Comparison of ENCODE assay signal across 18 cellular contexts in the genomic region with DNA sequence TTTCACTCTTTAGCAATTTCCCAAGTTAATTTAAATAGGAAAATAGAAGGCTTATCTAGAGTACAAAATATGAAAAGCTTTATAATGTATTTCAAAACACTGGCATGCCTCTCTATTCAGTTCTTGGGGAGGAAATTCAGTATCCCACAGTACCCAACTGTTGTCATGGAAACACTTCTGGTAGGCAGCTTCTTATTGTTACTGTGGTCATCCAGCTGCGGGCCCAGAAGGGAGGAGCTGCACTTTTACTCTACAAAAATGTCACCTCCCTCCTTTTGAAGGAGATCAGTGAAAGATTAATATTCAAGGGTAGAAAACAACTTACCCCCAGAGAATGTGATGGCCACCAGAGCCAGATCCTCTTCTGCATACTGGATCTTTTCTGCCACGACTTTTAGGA.
A peak's percentile ranks its signal among the peaks of the same experiment; 100 is the strongest.
DNase-seq lines count a peak whose midpoint lies in the region; ATAC-seq and TF ChIP-seq lines count a peak whose summit lies in the region.
"Had no signal": no experiment of that assay in that cellular context is flagged by ENCODE, and none has a peak within 500 bp of the region (broad histone marks: within the 10 kb centered on the region; RNA-seq: fewer than 3 reads in every experiment).

No MANE protein-coding gene starts in this region.

- intact Hi-C loops in MCF 10A (cut with micrococcal nuclease): no loop called here

- no TSS peak for BruUV-seq in MCF 10A (replicated peaks; lab: Mats Ljungman, UMichigan)

- no peak overlapping the region for H3K27ac Mint-ChIP-seq in MCF 10A (ENCODE audit: low read depth, unreplicated experiment)
- H3K27ac Mint-ChIP-seq: activated naive CD8-positive, alpha-beta T cell treated with anti-CD3 and anti-CD28 coated beads for 36 hours; CD4-positive, CD25-positive, alpha-beta regulatory T cell had no signal

- peaks cover 11% of the 10 kb centered on the region for H3K4me1 Mint-ChIP-seq in MCF 10A (ENCODE audit: insufficient read depth, unreplicated experiment)
- H3K4me1 Mint-ChIP-seq: activated naive CD8-positive, alpha-beta T cell treated with anti-CD3 and anti-CD28 coated beads for 36 hours; CD4-positive, CD25-positive, alpha-beta regulatory T cell had no signal

- DNase-seq in GDM1 (lab: John Stamatoyannopoulos, UW): peak; percentile 46
- peak; percentile 7 for DNase-seq in LHCN-M2 (ENCODE audit: low read depth)
- DNase-seq in ecto neural progenitor cell (ENCODE audit: low spot score): peak; percentile 53
- DNase-seq in midbrain (lab: John Stamatoyannopoulos, UW): peak; percentile 44
- DNase-seq in MCF 10A (ENCODE audit: unreplicated experiment): no peak
- no peak for DNase-seq in stimulated activated CD4-positive, alpha-beta T cell treated with anti-CD3 and anti-CD28 coated beads, Interleukin-4, amount 100 ng/mL, for 24 hours
- no peak for DNase-seq in HK-2 (ENCODE audit: unreplicated experiment)
- DNase-seq: activated naive CD8-positive, alpha-beta T cell treated with anti-CD3 and anti-CD28 coated beads for 36 hours; colonic mucosa; foreskin melanocyte; kidney; naive thymus-derived CD8-positive, alpha-beta T cell; NCI-H146; NCI-H774; SHP77 treated with DMSO at 0.1 percent for 48 hours; stomach had no signal

- no peak for ATAC-seq in GM21528 (IDR thresholded peaks at IDR 0.05; ENCODE audit: low FRiP score, unreplicated experiment)
- ATAC-seq: naive thymus-derived CD8-positive, alpha-beta T cell had no signal

- POLR2A ChIA-PET in MCF 10A (lab: Yijun Ruan, JAX): interaction anchor here (1.3 kb wide), 1 partner anchor 54 kb away, joined by 3 read pairs; no protein-coding TSS in a partner anchor

- TF ChIP-seq CTCF in MCF 10A (IDR thresholded peaks at IDR 0.05; ENCODE audit: unreplicated experiment): no peak

- no peaks in the 10 kb centered on the region for H3K27me3 Mint-ChIP-seq in MCF 10A (ENCODE audit: insufficient read depth, unreplicated experiment)

- no peak overlapping the region for H3K4me3 Mint-ChIP-seq in MCF 10A (ENCODE audit: unreplicated experiment)
- H3K4me3 Mint-ChIP-seq: activated naive CD8-positive, alpha-beta T cell treated with anti-CD3 and anti-CD28 coated beads for 36 hours; CD4-positive, CD25-positive, alpha-beta regulatory T cell; naive thymus-derived CD8-positive, alpha-beta T cell had no signal

- H3K9me3 Mint-ChIP-seq in MCF 10A (ENCODE audit: unreplicated experiment): no peaks in the 10 kb centered on the region
- H3K9me3 Mint-ChIP-seq: activated naive CD8-positive, alpha-beta T cell treated with anti-CD3 and anti-CD28 coated beads for 36 hours; CD4-positive, CD25-positive, alpha-beta regulatory T cell; naive thymus-derived CD8-positive, alpha-beta T cell had no signal

- no peaks in the 10 kb centered on the region for H3K36me3 Mint-ChIP-seq in MCF 10A (ENCODE audit: insufficient read depth, unreplicated experiment)
- H3K36me3 Mint-ChIP-seq: activated naive CD8-positive, alpha-beta T cell treated with anti-CD3 and anti-CD28 coated beads for 36 hours; CD4-positive, CD25-positive, alpha-beta regulatory T cell; naive thymus-derived CD8-positive, alpha-beta T cell had no signal

- CTCF ChIA-PET in MCF 10A (lab: Yijun Ruan, JAX): no interaction called here

Comparison
In these comparisons a context has a peak if more than half of its experiments do, and no peak if none do; other contexts are left out.
1. DNase-seq: peak in GDM1 (single experiment), LHCN-M2 (single experiment), ecto neural progenitor cell (single experiment) and midbrain (single experiment); none in MCF 10A (single experiment), stimulated activated CD4-positive, alpha-beta T cell treated with anti-CD3 and anti-CD28 coated beads, Interleukin-4, amount 100 ng/mL, for 24 hours (single experiment) and HK-2 (single experiment).